25 cellular contexts compared by ENCODE assay signal in the genomic region with DNA sequence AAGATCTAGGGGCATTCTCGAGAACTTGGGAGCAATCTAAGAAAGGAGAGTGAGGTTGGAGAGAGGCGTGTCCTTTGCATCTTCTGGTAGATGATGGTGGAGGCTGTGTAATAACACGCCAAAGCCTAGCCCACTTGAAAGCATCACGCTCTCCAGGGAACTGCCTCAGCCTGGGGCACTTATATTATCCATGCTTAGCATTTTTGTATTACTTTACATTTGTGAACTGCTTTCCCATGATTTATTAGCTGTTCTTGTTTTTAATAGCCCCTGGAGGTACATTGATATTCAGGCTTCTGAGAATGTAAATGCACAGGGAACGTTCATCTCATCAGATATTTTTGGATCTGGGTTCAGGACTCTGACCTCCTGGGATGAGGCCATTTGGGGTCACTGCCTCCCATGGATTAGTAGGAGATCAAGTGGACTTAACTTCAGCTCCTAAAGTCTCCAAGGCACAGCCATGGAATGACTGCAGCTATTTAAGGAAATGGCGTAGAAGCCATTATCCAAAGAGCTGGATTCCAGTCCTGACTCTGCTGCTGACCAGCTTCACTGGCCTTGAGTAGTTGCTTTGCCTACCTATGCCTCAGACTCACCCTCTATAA.
DNase-seq lines count a peak whose midpoint lies in the region; ATAC-seq, FAIRE-seq and TF ChIP-seq lines count a peak whose summit lies in the region.
"Had no signal": no experiment of that assay in that cellular context is flagged by ENCODE, and none has a peak within 500 bp of the region (broad histone marks: within the 10 kb centered on the region; RNA-seq: fewer than 3 reads in every experiment).

No MANE protein-coding gene starts in this region.

- in situ Hi-C loops in Panc1 (cut with HindIII; ENCODE audit: low pct_unique_long_range_greater_than_20kb, low sequenced_read_pairs) = loop anchor here (25.0 kb wide), 1 partner anchor 542 kb away; a partner anchor contains a TSS

- H3K79me2 ChIP-seq in keratinocyte (ENCODE audit: control insufficient read depth, insufficient read depth, low read length) = peaks cover 12% of the 10 kb centered on the region

- TF ChIP-seq CTCF in Panc1 (IDR thresholded peaks at IDR 0.05) = no peak
- TF ChIP-seq CTCF in keratinocyte (optimal IDR thresholded peaks at IDR 0.05 in 1 of 3, IDR thresholded peaks at IDR 0.05 in 1 of 3, conservative IDR thresholded peaks at IDR 0.05 in 1 of 3; ENCODE audit: extremely low read depth in 1 of 3, insufficient read depth in 2 of 3, low read length in 3 of 3) = no peak

- H3K27ac ChIP-seq in Panc1 (ENCODE audit: low read length) (peak overlapping the region; percentile 29; the same call in 1 of the 2 replicates), keratinocyte (ENCODE audit: control insufficient read depth, insufficient read depth, low read length) (no peak overlapping the region)
- H3K27ac ChIP-seq: C4-2B, hepatocyte had no signal

- BruUV-seq in Panc1 (replicated peaks; lab: Mats Ljungman, UMichigan) = no TSS peak

- no peak overlapping the region for H2AFZ ChIP-seq in keratinocyte (ENCODE audit: control insufficient read depth, low read length)
- H2AFZ ChIP-seq: hepatocyte had no signal

- no peaks in the 10 kb centered on the region for H4K20me1 ChIP-seq in keratinocyte (ENCODE audit: control insufficient read depth, extremely low read depth, insufficient read depth, low read length)

- ATAC-seq in Panc1 (no peak), GM21825 (IDR thresholded peaks at IDR 0.05; ENCODE audit: unreplicated experiment) (no peak), left colon (no peak)
- no peak for ATAC-seq in stimulated activated memory B cell treated with anti-CD40 and anti-IgM and Interleukin-4, amounts not matched to agents 10 μg/mL and 1 μg/mL and 100 μg/mL, for 72 hours
- ATAC-seq: HCT116, Right ventricle myocardium inferior had no signal

- intact Hi-C loops in Panc1 (cut with micrococcal nuclease; ENCODE audit: unreplicated experiment) (loop anchor here (10.0 kb wide), 1 partner anchor 676 kb away; no protein-coding TSS in a partner anchor), left colon (cut with DNase I, micrococcal nuclease) (no loop called here)

- no peaks in the 10 kb centered on the region for H3K9me3 ChIP-seq in Panc1 (ENCODE audit: control insufficient read depth, insufficient read depth, low read depth, low read length)
- no peaks in the 10 kb centered on the region for H3K9me3 ChIP-seq in keratinocyte (ENCODE audit: control insufficient read depth, low read depth, low read length)

- H3K36me3 Mint-ChIP-seq in stimulated activated memory B cell treated with anti-CD40 and anti-IgM and Interleukin-4, amounts not matched to agents 10 μg/mL and 1 μg/mL and 100 μg/mL, for 72 hours = peaks cover 21% of the 10 kb centered on the region

- H3K27ac Mint-ChIP-seq in stimulated activated memory B cell treated with anti-CD40 and anti-IgM and Interleukin-4, amounts not matched to agents 10 μg/mL and 1 μg/mL and 100 μg/mL, for 72 hours = peak overlapping the region; percentile 26
- H3K27ac Mint-ChIP-seq: activated B cell treated with CpG ODN at 0.5 μM for 24 hours; activated naive CD4-positive, alpha-beta T cell treated with anti-CD3 and anti-CD28 coated beads, Interleukin-2, amount 50 U/mL, for 72 hours; activated T-helper 2 cell treated with anti-CD3 and anti-CD28 coated beads, Interferon-gamma antibody, Interleukin-2, Interleukin-4, amounts not matched to agents 10 μg/mL and 5 μg/mL and 100 μg/mL, durations not matched to agents 14 hours and 24 hours and 36 hours; IgD-negative memory B cell had no signal

- H3K27me3 Mint-ChIP-seq in stimulated activated memory B cell treated with anti-CD40 and anti-IgM and Interleukin-4, amounts not matched to agents 10 μg/mL and 1 μg/mL and 100 μg/mL, for 72 hours = no peaks in the 10 kb centered on the region
- H3K27me3 Mint-ChIP-seq: activated B cell treated with CpG ODN at 0.5 μM for 24 hours; central memory CD8-positive, alpha-beta T cell; IgD-negative memory B cell had no signal

- H3K4me1 Mint-ChIP-seq in stimulated activated memory B cell treated with anti-CD40 and anti-IgM and Interleukin-4, amounts not matched to agents 10 μg/mL and 1 μg/mL and 100 μg/mL, for 72 hours = peaks cover 37% of the 10 kb centered on the region

- H3K9ac ChIP-seq in keratinocyte (ENCODE audit: control insufficient read depth, extremely low read depth, insufficient read depth, low read length) = no peak overlapping the region

- no peak overlapping the region for H3K4me3 Mint-ChIP-seq in stimulated activated memory B cell treated with anti-CD40 and anti-IgM and Interleukin-4, amounts not matched to agents 10 μg/mL and 1 μg/mL and 100 μg/mL, for 72 hours
- H3K4me3 Mint-ChIP-seq: activated B cell treated with CpG ODN at 0.5 μM for 24 hours; central memory CD8-positive, alpha-beta T cell; IgD-negative memory B cell; neural crest cell had no signal

- DNase-seq in EH (ENCODE audit: low read depth) (peak; percentile 49), Panc1 (ENCODE audit: low read depth, low spot score) (no peak), keratinocyte (ENCODE audit: low read depth, low spot score) (no peak), NCI-H1417 treated with DMSO at 0.1 percent for 48 hours (lab: John Stamatoyannopoulos, UW) (no peak), amniotic stem cell (lab: John Stamatoyannopoulos, UW) (no peak), left colon (no peak)
- DNase-seq: activated B cell treated with CpG ODN at 0.5 μM for 24 hours; activated CD8-positive, alpha-beta memory T cell treated with anti-CD3 and anti-CD28 coated beads, Interleukin-2, amount 50 U/mL, for 48 hours; NCI-H1105; NCI-H2029 treated with DMSO at 0.1 percent for 48 hours; NCI-H82; small intestine; stimulated activated CD4-positive, alpha-beta T cell treated with anti-CD3 and anti-CD28 coated beads, Interleukin-2, amount 100 ng/mL, for 24 hours; SW 1271 had no signal

- dilution Hi-C loops in keratinocyte (cut with MboI; ENCODE audit: extremely low pct_ligation_motif_present, low sequenced_read_pairs) = no loop called here

- H3K4me1 ChIP-seq in Panc1 (ENCODE audit: control insufficient read depth, insufficient read depth, low read length) = peaks cover 42% of the 10 kb centered on the region
- peaks cover 18% of the 10 kb centered on the region for H3K4me1 ChIP-seq in keratinocyte (ENCODE audit: control insufficient read depth, extremely low read depth, insufficient read depth, low read length)

- H3K9me3 Mint-ChIP-seq in stimulated activated memory B cell treated with anti-CD40 and anti-IgM and Interleukin-4, amounts not matched to agents 10 μg/mL and 1 μg/mL and 100 μg/mL, for 72 hours = no peaks in the 10 kb centered on the region
- H3K9me3 Mint-ChIP-seq: activated B cell treated with CpG ODN at 0.5 μM for 24 hours; activated naive CD4-positive, alpha-beta T cell treated with anti-CD3 and anti-CD28 coated beads, Interleukin-2, amount 50 U/mL, for 72 hours; activated T-helper 2 cell treated with anti-CD3 and anti-CD28 coated beads, Interferon-gamma antibody, Interleukin-2, Interleukin-4, amounts not matched to agents 10 μg/mL and 5 μg/mL and 100 μg/mL, durations not matched to agents 14 hours and 24 hours and 36 hours; central memory CD8-positive, alpha-beta T cell; IgD-negative memory B cell; neural crest cell had no signal

- H3K9me1 ChIP-seq in keratinocyte (ENCODE audit: control insufficient read depth, extremely low read depth, insufficient read depth, low read length) = no peaks in the 10 kb centered on the region

- H3K4me3 ChIP-seq in Panc1 (ENCODE audit: low read depth in 2 of 2, low read length in 2 of 2) (no peak overlapping the region), keratinocyte (ENCODE audit: control insufficient read depth in 2 of 3, extremely low read depth in 1 of 3, insufficient read depth in 2 of 3, low read depth in 1 of 3, low read length in 3 of 3) (no peak overlapping the region)
- H3K4me3 ChIP-seq: hepatocyte had no signal

- no peak for FAIRE-seq in keratinocyte (lab: Jason Lieb, UNC)
- FAIRE-seq: small intestine had no signal

- POLR2A ChIA-PET in Panc1 (lab: Charles Lee) = no interaction called here

- CTCF ChIA-PET in Panc1 (lab: Charles Lee) = no interaction called here

- H3K4me2 ChIP-seq in keratinocyte (ENCODE audit: control insufficient read depth, extremely low read depth, insufficient read depth, low read depth, low read length) = peak overlapping the region; percentile 18
- H3K4me2 ChIP-seq: hepatocyte had no signal

- no peaks in the 10 kb centered on the region for H3K27me3 ChIP-seq in Panc1 (ENCODE audit: control insufficient read depth, insufficient read depth, low read length)
- no peaks in the 10 kb centered on the region for H3K27me3 ChIP-seq in keratinocyte (ENCODE audit: control insufficient read depth, extremely low read depth, insufficient read depth, low read length)
- H3K27me3 ChIP-seq: hepatocyte had no signal

- H3K36me3 ChIP-seq in Panc1 (ENCODE audit: control insufficient read depth, insufficient read depth, low read length) = no peaks in the 10 kb centered on the region
- H3K36me3 ChIP-seq in keratinocyte (ENCODE audit: control insufficient read depth in 2 of 2, extremely low read depth in 1 of 2, insufficient read depth in 2 of 2, low read length in 2 of 2) = peaks cover 0 to 1% of the 10 kb centered on the region in 2 experiments
